In the genomic region with DNA sequence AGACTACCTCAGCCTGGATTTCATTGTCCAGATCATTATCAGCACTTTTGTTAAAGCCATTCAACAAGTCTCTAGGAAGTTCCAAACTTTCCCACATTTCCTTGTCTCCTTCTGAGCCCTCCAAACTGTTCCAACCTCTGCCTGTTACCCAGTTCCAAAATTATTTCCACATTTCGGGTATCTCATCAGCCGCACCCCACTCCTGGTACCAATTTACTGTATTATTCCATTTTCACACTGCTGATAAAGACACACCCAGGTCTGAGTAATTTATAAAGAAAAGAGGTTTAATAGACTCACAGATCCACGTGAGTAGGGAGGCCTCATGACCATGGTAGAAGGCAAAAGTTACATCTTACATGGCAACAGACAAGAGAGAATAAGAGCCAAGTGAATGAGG, we compare ENCODE assay signal across 32 cellular contexts.
"Had no signal": no experiment of that assay in that cellular context is flagged by ENCODE, and none has a peak within 500 bp of the region (broad histone marks: within the 10 kb centered on the region; RNA-seq: fewer than 3 reads in every experiment).

No MANE protein-coding gene starts in this region.

- H3K36me3 ChIP-seq: ascending aorta, brain microvascular endothelial cell, breast epithelium, cardiac muscle cell had no signal

- H3K4me1 ChIP-seq: adrenal gland, ascending aorta, body of pancreas, breast epithelium had no signal

- H3K4me3 ChIP-seq: adrenal gland, ascending aorta, body of pancreas, breast epithelium, cardiac muscle cell had no signal

- ATAC-seq: activated naive CD4-positive, alpha-beta T cell treated with anti-CD3 and anti-CD28 coated beads, Interleukin-2, amount 50 U/mL, for 72 hours; activated naive CD8-positive, alpha-beta T cell treated with anti-CD3 and anti-CD28 coated beads, Interleukin-2, amount 50 U/mL, for 24 hours; activated T-cell treated with anti-CD3 and anti-CD28 coated beads, Interleukin-2, amount 50 U/mL, for 4 hours; activated T-cell treated with anti-CD3 and anti-CD28 coated beads, Interleukin-2, amount 50 U/mL, for 72 hours; activated T-helper 17 cell treated with anti-CD3 and anti-CD28 coated beads, Interleukin-2, amount 50 U/mL, for 72 hours; body of pancreas had no signal

- H3K27ac ChIP-seq: adrenal gland, ascending aorta, body of pancreas, brain microvascular endothelial cell, breast epithelium, cardiac muscle cell had no signal

- H3K9me3 ChIP-seq: adrenal gland, body of pancreas had no signal

- H3K27me3 ChIP-seq: adrenal gland, ascending aorta, body of pancreas, brain microvascular endothelial cell, breast epithelium, cardiac muscle cell had no signal

- FAIRE-seq: astrocyte, bronchial epithelial cell had no signal

- DNase-seq: activated effector memory CD4-positive, alpha-beta T cell treated with anti-CD3 and anti-CD28 coated beads, Interleukin-2, amount 50 U/mL, for 16 hours; activated effector memory CD4-positive, alpha-beta T cell treated with Interleukin-2 at 50 U/mL for 16 hours; activated gamma-delta T cell; activated gamma-delta T cell treated with Interleukin-2 at 50 U/mL for 16 hours; activated naive CD4-positive, alpha-beta T cell; activated naive CD4-positive, alpha-beta T cell treated with anti-CD3 and anti-CD28 coated beads for 36 hours; activated naive CD4-positive, alpha-beta T cell treated with anti-CD3 and anti-CD28 coated beads, Interleukin-2, amount 10 ng/mL, durations not matched to agents 7 days and 5 days; activated naive CD4-positive, alpha-beta T cell treated with anti-CD3 and anti-CD28 coated beads, Interleukin-2, amount 50 U/mL, for 16 hours; activated naive CD4-positive, alpha-beta T cell treated with Interleukin-2 at 50 U/mL for 16 hours; activated naive CD8-positive, alpha-beta T cell treated with anti-CD3 and anti-CD28 coated beads for 36 hours; activated naive CD8-positive, alpha-beta T cell treated with anti-CD3 and anti-CD28 coated beads, Interleukin-2, amount 10 ng/mL, durations not matched to agents 7 days and 5 days; activated naive CD8-positive, alpha-beta T cell treated with anti-CD3 and anti-CD28 coated beads, Interleukin-2, amount 50 U/mL, for 24 hours; activated T-cell treated with anti-CD3 and anti-CD28 coated beads, Interleukin-2, amount 50 U/mL, for 4 hours; activated T-cell treated with anti-CD3 and anti-CD28 coated beads, Interleukin-2, amount 50 U/mL, for 48 hours; activated T-cell treated with anti-CD3 and anti-CD28 coated beads, Interleukin-2, amount 50 U/mL, for 72 hours; adrenal gland; amniotic stem cell; amygdala; anterior cingulate cortex; aorta; body of pancreas; brain microvascular endothelial cell; caudate nucleus; central memory CD4-positive, alpha-beta T cell; cerebellar nuclear complex had no signal
